Comparison of ENCODE assay signal across 1 cellular context in the genomic region with DNA sequence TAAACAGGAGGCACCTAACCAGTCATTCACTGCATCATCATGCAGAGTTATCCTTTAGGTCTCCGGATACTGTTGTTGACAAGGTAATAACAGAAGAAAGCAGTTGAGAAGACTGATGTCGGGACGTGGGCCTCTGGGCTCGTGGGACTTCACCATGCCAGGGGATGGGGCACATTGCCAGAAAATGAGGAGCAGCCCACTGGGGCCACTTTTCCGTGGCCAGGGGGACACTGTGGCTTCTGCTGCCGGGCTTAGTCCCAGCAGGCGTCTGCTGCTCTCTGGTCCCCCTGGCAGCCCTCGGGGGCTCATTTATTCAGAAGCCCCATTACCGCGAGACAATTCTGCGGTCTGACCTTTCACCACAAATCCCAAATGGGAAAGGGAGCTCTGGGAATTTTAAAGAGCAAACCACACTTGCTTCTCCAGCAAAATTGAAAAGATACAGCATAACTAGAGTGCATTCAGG.
TF ChIP-seq lines count a peak whose summit lies in the region.

No MANE protein-coding gene starts in this region.

TF ChIP-seq in H1, 55 proteins besides CTCF, POLR2A, EP300 and RAD21:
- TF ChIP-seq POLR2AphosphoS5 (IDR thresholded peaks at IDR 0.05; ENCODE audit: low read depth, low read length) (no peak), KDM5A (IDR thresholded peaks at IDR 0.05; ENCODE audit: low read length) (no peak), YY1 (IDR thresholded peaks at IDR 0.05; ENCODE audit: low read depth, low read length) (no peak), RBBP5 (IDR thresholded peaks at IDR 0.05; ENCODE audit: borderline replicate concordance, low read depth, low read length) (no peak), TCF12 (IDR thresholded peaks at IDR 0.05; ENCODE audit: low read depth, low read length) (no peak), CHD7 (IDR thresholded peaks at IDR 0.05; ENCODE audit: insufficient replicate concordance, low read length) (no peak), PHF8 (conservative IDR thresholded peaks at IDR 0.05; ENCODE audit: low read depth, low read length) (no peak), BACH1 (IDR thresholded peaks at IDR 0.05; ENCODE audit: low read length) (no peak), BRCA1 (IDR thresholded peaks at IDR 0.05; ENCODE audit: low read depth, low read length) (no peak), MAFK (IDR thresholded peaks at IDR 0.05; ENCODE audit: low read depth, low read length) (no peak), TEAD4 (IDR thresholded peaks at IDR 0.05; ENCODE audit: low read depth, low read length) (no peak), CREB1 (IDR thresholded peaks at IDR 0.05) (no peak)
- TF ChIP-seq, protein P1, sequence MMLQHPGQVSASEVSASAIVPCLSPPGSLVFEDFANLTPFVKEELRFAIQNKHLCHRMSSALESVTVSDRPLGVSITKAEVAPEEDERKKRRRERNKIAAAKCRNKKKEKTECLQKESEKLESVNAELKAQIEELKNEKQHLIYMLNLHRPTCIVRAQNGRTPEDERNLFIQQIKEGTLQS (IDR thresholded peaks at IDR 0.05; ENCODE audit: insufficient read depth, low read depth, low read length): no peak
- TF ChIP-seq, protein P2, sequence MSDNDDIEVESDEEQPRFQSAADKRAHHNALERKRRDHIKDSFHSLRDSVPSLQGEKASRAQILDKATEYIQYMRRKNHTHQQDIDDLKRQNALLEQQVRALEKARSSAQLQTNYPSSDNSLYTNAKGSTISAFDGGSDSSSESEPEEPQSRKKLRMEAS (IDR thresholded peaks at IDR 0.05): no peak
